ENCODE assay signal across 13 cellular contexts in genomic region chr3:23663661-23664186, GRCh38.
"Had no signal": no experiment of that assay in that cellular context is flagged by ENCODE, and none has a peak within 500 bp of the region (broad histone marks: within the 10 kb centered on the region; RNA-seq: fewer than 3 reads in every experiment).

No MANE protein-coding gene starts in this region.

- H3K4me1 ChIP-seq: right lobe of liver had no signal

- H3K27ac ChIP-seq: neutrophil, right lobe of liver had no signal

- DNase-seq: activated T-cell treated with anti-CD3 and anti-CD28 coated beads, Interleukin-2, amount 50 U/mL, for 1 hour; amniotic stem cell; immature natural killer cell; left cardiac atrium; naive thymus-derived CD4-positive, alpha-beta T cell; right lobe of liver; stimulated activated CD4-positive, alpha-beta T cell treated with anti-CD3 and anti-CD28 coated beads, Interleukin-12 subunit alpha, Interleukin-12 subunit beta, amount 100 ng/mL, for 4 hours; stimulated activated naive CD4-positive, alpha-beta T cell; substantia nigra; T-helper 17 cell had no signal

- ATAC-seq: activated CD4-positive, CD25-positive, alpha-beta regulatory T cell treated with anti-CD3 and anti-CD28 coated beads, Interleukin-2, amount 50 U/mL, for 24 hours; activated naive CD4-positive, alpha-beta T cell treated with anti-CD3 and anti-CD28 coated beads, Interleukin-2, amount 50 U/mL, for 72 hours; naive thymus-derived CD4-positive, alpha-beta T cell; right lobe of liver; T-helper 17 cell had no signal

- H3K27ac Mint-ChIP-seq: activated naive CD4-positive, alpha-beta T cell treated with anti-CD3 and anti-CD28 coated beads, Interleukin-2, amount 50 U/mL, for 72 hours; immature natural killer cell; naive thymus-derived CD4-positive, alpha-beta T cell; T-helper 17 cell had no signal

- H3K9me3 ChIP-seq: neutrophil, right lobe of liver had no signal

- H3K36me3 ChIP-seq: neutrophil, right lobe of liver had no signal

- H3K4me3 ChIP-seq: right lobe of liver had no signal

- H3K9me3 Mint-ChIP-seq: activated naive CD4-positive, alpha-beta T cell treated with anti-CD3 and anti-CD28 coated beads, Interleukin-2, amount 50 U/mL, for 72 hours; naive thymus-derived CD4-positive, alpha-beta T cell had no signal

- H3K4me3 Mint-ChIP-seq: immature natural killer cell; naive thymus-derived CD4-positive, alpha-beta T cell; T-helper 17 cell had no signal

- H3K36me3 Mint-ChIP-seq: activated naive CD4-positive, alpha-beta T cell treated with anti-CD3 and anti-CD28 coated beads, Interleukin-2, amount 50 U/mL, for 72 hours; immature natural killer cell; naive thymus-derived CD4-positive, alpha-beta T cell had no signal

- H3K27me3 ChIP-seq: neutrophil, right lobe of liver had no signal
